Comparison of ENCODE assay signal across 17 cellular contexts in genomic region chr15:40464595-40465185, GRCh38. TPM values are rescaled to one million over a fixed set of nuclear protein-coding genes. Genes with fewer than 3 reads are reported as not detected.
DNase-seq lines count a peak whose midpoint lies in the region; ATAC-seq and TF ChIP-seq lines count a peak whose summit lies in the region.
"Had no signal": no experiment of that assay in that cellular context is flagged by ENCODE, and none has a peak within 500 bp of the region (broad histone marks: within the 10 kb centered on the region; RNA-seq: fewer than 3 reads in every experiment).

No MANE protein-coding gene starts in this region.

- no peak overlapping the region for H2AFZ ChIP-seq in osteoblast (ENCODE audit: low read length)

- no peak overlapping the region for H3K27ac ChIP-seq in CD4-positive, alpha-beta T cell (ENCODE audit: low read depth, low read length)
- H3K27ac ChIP-seq in SJCRH30 (peak overlapping the region; percentile 53; the same call in 1 of the 2 replicates), osteoblast (ENCODE audit: low read depth, low read length) (no peak overlapping the region), psoas muscle (no peak overlapping the region)

- H3K27ac Mint-ChIP-seq in CD4-positive, alpha-beta T cell, result peak overlapping the region; percentile 24

- POLR2A ChIA-PET in CD4-positive, alpha-beta T cell (lab: Charles Lee), result interaction anchor here (2.1 kb wide), 1 partner anchor 10 kb away, joined by 7 read pairs; no protein-coding TSS in a partner anchor

- CTCF ChIA-PET in CD4-positive, alpha-beta T cell (lab: Charles Lee), result no interaction called here

- DNase-seq in CD4-positive, alpha-beta T cell, result no peak
- DNase-seq in GM10266 (ENCODE audit: extremely low spot score) (peak; percentile 58), SJCRH30 (no peak), osteoblast (ENCODE audit: insufficient read length, low spot score, missing footprints) (peak; percentile 63), psoas muscle (no peak), NCI-H2227 treated with DMSO at 0.1 percent for 48 hours (lab: John Stamatoyannopoulos, UW) (no peak), NCI-H1436 (lab: John Stamatoyannopoulos, UW) (no peak)
- DNase-seq: CD4-positive, CD25-positive, alpha-beta regulatory T cell; DMS79 treated with DMSO at 0.1 percent for 48 hours; H7; KG1; NCI-H1092; NCI-H1694; NCI-H2107; NCI-H69; SHP77 treated with DMSO at 0.1 percent for 48 hours had no signal

- no peaks in the 10 kb centered on the region for H3K27me3 Mint-ChIP-seq in CD4-positive, alpha-beta T cell
- H3K27me3 Mint-ChIP-seq: CD4-positive, CD25-positive, alpha-beta regulatory T cell had no signal

- ATAC-seq in CD4-positive, alpha-beta T cell (ENCODE audit: poor library complexity), result no peak
- ATAC-seq in psoas muscle, result no peak
- ATAC-seq: Panc1 had no signal

- peaks cover 15% of the 10 kb centered on the region for H4K20me1 ChIP-seq in osteoblast (ENCODE audit: insufficient read depth, low read length)

- H3K27me3 ChIP-seq in CD4-positive, alpha-beta T cell (ENCODE audit: control insufficient read depth, insufficient read depth, low read length), result no peaks in the 10 kb centered on the region
- no peaks in the 10 kb centered on the region for H3K27me3 ChIP-seq in SJCRH30
- no peaks in the 10 kb centered on the region for H3K27me3 ChIP-seq in osteoblast (ENCODE audit: insufficient read depth, low read length)
- H3K27me3 ChIP-seq in psoas muscle (ENCODE audit: insufficient read depth in 3 of 3, low read length in 2 of 3), result no peaks in the 10 kb centered on the region

- H3K36me3 Mint-ChIP-seq in CD4-positive, alpha-beta T cell (ENCODE audit: low read depth), result peaks cover 48% of the 10 kb centered on the region

- intact Hi-C loops in CD4-positive, alpha-beta T cell (cut with DNase I, micrococcal nuclease), result no loop called here
- intact Hi-C loops in psoas muscle (cut with DNase I), result no loop called here

- no peak overlapping the region for H3K4me3 ChIP-seq in SJCRH30
- H3K4me3 ChIP-seq in osteoblast (ENCODE audit: insufficient read depth, low read length), result no peak overlapping the region
- H3K4me3 ChIP-seq in psoas muscle, result no peak overlapping the region

- no peaks in the 10 kb centered on the region for H3K9me3 Mint-ChIP-seq in CD4-positive, alpha-beta T cell
- H3K9me3 Mint-ChIP-seq: CD4-positive, CD25-positive, alpha-beta regulatory T cell had no signal

- H3K4me2 ChIP-seq in osteoblast (ENCODE audit: insufficient read depth, low read length), result no peak overlapping the region

- no peak for TF ChIP-seq CTCF in CD4-positive, alpha-beta T cell (IDR thresholded peaks at IDR 0.05)
- TF ChIP-seq CTCF in GM10266 (IDR thresholded peaks at IDR 0.05; ENCODE audit: control insufficient read depth, insufficient read depth, low read depth, missing control alignments) (no peak), osteoblast (IDR thresholded peaks at IDR 0.05; ENCODE audit: extremely low read depth, low read depth, low read length) (no peak), psoas muscle (IDR thresholded peaks at IDR 0.05) (no peak)

- WGBS in psoas muscle, 3 donors, result 93 to 96% (median 95%) methylated on average over 3 of the region's 3 CpGs

- H3K4me1 Mint-ChIP-seq in CD4-positive, alpha-beta T cell (ENCODE audit: low read depth), result peaks cover 18% of the 10 kb centered on the region

- no peaks in the 10 kb centered on the region for H3K9me3 ChIP-seq in CD4-positive, alpha-beta T cell (ENCODE audit: control insufficient read depth, low read length)
- H3K9me3 ChIP-seq in SJCRH30 (replicated peaks), result no peaks in the 10 kb centered on the region
- H3K9me3 ChIP-seq in osteoblast (ENCODE audit: low read depth, low read length), result no peaks in the 10 kb centered on the region
- no peaks in the 10 kb centered on the region for H3K9me3 ChIP-seq in psoas muscle

- peaks cover 20% of the 10 kb centered on the region for H3K4me1 ChIP-seq in SJCRH30
- peaks cover 4% of the 10 kb centered on the region for H3K4me1 ChIP-seq in osteoblast (ENCODE audit: insufficient read depth, low read length)
- H3K4me1 ChIP-seq in psoas muscle, result no peaks in the 10 kb centered on the region

- no peak overlapping the region for H3K4me3 Mint-ChIP-seq in CD4-positive, alpha-beta T cell

- H3K79me2 ChIP-seq in osteoblast (ENCODE audit: insufficient read depth, low read length), result peaks cover 3% of the 10 kb centered on the region

- H3K36me3 ChIP-seq in SJCRH30 (peaks cover 5% of the 10 kb centered on the region), osteoblast (ENCODE audit: insufficient read depth, low read length) (peaks cover 30% of the 10 kb centered on the region), psoas muscle (ENCODE audit: insufficient read depth in 1 of 2, low read depth in 1 of 2) (peaks cover 2 to 67% of the 10 kb centered on the region in 2 donors)

RNA-seq across cellular contexts. Expression of gene CHST14, which starts 6.1 kb away (rescaled TPM):
- 1 to 10 TPM; 4.6 to 5.1 TPM for total RNA-seq in CD4-positive, alpha-beta T cell
- total RNA-seq in SJCRH30 (2014; rRNA removed; shearing (Covaris generic)), result 36.7 and 39.4 TPM in 2 replicates
- total RNA-seq in osteoblast (13.4 and 13.6 TPM in 2 replicates), psoas muscle (1 to 10 TPM; 3.8 to 5.3 (median 4.2) TPM)
- 1 to 10 TPM; 2.5 to 4.5 (median 2.8) TPM for polyA plus RNA-seq in psoas muscle

RNA-seq across cellular contexts. Expression of gene BAHD1, which starts 23.9 kb away (rescaled TPM):
- total RNA-seq in CD4-positive, alpha-beta T cell, result 10 to 100 TPM; 20.3 to 21.5 TPM
- total RNA-seq in SJCRH30 (2014; rRNA removed; shearing (Covaris generic)), result 10.9 and 11.0 TPM in 2 replicates
- 10.0 and 10.5 TPM in 2 replicates for total RNA-seq in osteoblast
- 10 to 100 TPM; 12.5 to 15.6 (median 13.4) TPM for total RNA-seq in psoas muscle
- polyA plus RNA-seq in psoas muscle, result 10 to 100 TPM in 2 of 3 donors, 1 to 10 TPM in 1; 9.9 to 14.6 (median 12.3) TPM

RNA-seq across cellular contexts. Expression of gene IVD, which starts 59.1 kb away (rescaled TPM):
- 10 to 100 TPM; 30.7 to 31.9 TPM for total RNA-seq in CD4-positive, alpha-beta T cell
- total RNA-seq in SJCRH30 (2014; rRNA removed; shearing (Covaris generic)), result 34.9 and 36.7 TPM in 2 replicates
- total RNA-seq in osteoblast (38.6 and 46.3 TPM in 2 replicates), psoas muscle (100 to 1,000 TPM in 1 of 4 donors, 10 to 100 TPM in 3; 46.5 to 102 (median 61.4) TPM)
- 10 to 100 TPM; 27.1 to 35.6 (median 32.6) TPM for polyA plus RNA-seq in psoas muscle

Comparison
In these comparisons a context has a peak if more than half of its experiments do, and no peak if none do; other contexts are left out.
1. DNase-seq: peak in GM10266 (single experiment) and osteoblast (single experiment); none in CD4-positive, alpha-beta T cell (0 of 10), SJCRH30 (0 of 2), psoas muscle (0 of 2), NCI-H2227 treated with DMSO at 0.1 percent for 48 hours (single experiment) and NCI-H1436 (single experiment).